1 cellular context compared by ENCODE assay signal in genomic region chr4:73142995-73143547, GRCh38.
TF ChIP-seq lines count a peak whose summit lies in the region.

No MANE protein-coding gene starts in this region.

TF ChIP-seq in HepG2, 621 proteins besides CTCF, POLR2A, EP300 and RAD21 (continued from another document):
- TF ChIP-seq, protein P1, sequence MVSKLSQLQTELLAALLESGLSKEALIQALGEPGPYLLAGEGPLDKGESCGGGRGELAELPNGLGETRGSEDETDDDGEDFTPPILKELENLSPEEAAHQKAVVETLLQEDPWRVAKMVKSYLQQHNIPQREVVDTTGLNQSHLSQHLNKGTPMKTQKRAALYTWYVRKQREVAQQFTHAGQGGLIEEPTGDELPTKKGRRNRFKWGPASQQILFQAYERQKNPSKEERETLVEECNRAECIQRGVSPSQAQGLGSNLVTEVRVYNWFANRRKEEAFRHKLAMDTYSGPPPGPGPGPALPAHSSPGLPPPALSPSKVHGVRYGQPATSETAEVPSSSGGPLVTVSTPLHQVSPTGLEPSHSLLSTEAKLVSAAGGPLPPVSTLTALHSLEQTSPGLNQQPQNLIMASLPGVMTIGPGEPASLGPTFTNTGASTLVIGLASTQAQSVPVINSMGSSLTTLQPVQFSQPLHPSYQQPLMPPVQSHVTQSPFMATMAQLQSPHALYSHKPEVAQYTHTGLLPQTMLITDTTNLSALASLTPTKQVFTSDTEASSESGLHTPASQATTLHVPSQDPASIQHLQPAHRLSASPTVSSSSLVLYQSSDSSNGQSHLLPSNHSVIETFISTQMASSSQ (IDR thresholded peaks at IDR 0.05; ENCODE audit: low read depth), result no peak
- TF ChIP-seq, protein P1 (CRISPR knock-in tag; IDR thresholded peaks at IDR 0.05; ENCODE audit: borderline replicate concordance), result no peak
- TF ChIP-seq ZBTB44 (CRISPR knock-in tag; IDR thresholded peaks at IDR 0.05), result no peak
